In the genomic region with DNA sequence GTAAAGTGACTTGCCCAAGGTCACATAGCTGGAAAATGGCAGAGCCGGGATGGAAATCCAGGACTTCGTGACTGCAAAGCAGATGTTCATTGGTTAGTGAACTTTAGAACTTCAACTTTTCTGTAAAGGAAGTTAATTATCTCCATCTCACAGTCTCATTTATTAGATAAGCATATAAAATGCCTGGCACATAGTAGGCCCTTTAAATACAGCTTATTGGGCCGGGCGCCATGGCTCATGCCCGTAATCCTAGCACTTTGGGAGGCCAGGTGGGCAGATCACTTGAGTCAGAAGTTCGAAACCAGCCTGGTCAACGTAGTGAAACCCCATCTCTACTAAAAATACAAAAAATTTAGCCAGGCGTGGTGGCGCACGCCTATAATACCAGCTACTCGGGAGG, we compare ENCODE assay signal across 21 cellular contexts. TPM values are rescaled to one million over a fixed set of nuclear protein-coding genes. Genes with fewer than 3 reads are reported as not detected.
"Had no signal": no experiment of that assay in that cellular context is flagged by ENCODE, and none has a peak within 500 bp of the region (broad histone marks: within the 10 kb centered on the region; RNA-seq: fewer than 3 reads in every experiment).

No MANE protein-coding gene starts in this region.

- H3K9ac ChIP-seq: KMS-11 had no signal

- FAIRE-seq: RCC 7860 had no signal

- H3K4me3 ChIP-seq: SJCRH30 had no signal

- H3K4me1 ChIP-seq: SJCRH30 had no signal

- H3K36me3 ChIP-seq: SJCRH30 had no signal

- H3K9me3 ChIP-seq: SJCRH30 had no signal

- ATAC-seq: SK-N-SH treated with all-trans-retinoic acid at 6 μM for 48 hours had no signal

- DNase-seq: IMR-90, Kasumi-1, MM.1S, NCI-H1092 treated with DMSO at 0.1 percent for 48 hours, NCI-H1436, NCI-H187, NCI-H2029, NCI-H2081 treated with DMSO at 0.1 percent for 48 hours, NCI-H2171, NCI-H226, NCI-H446, NCI-H510A, NCI-H524 treated with DMSO at 0.1 percent for 48 hours, NCI-H69, NCI-H774, RPMI8226, SHP77, SJCRH30 had no signal

- H3K27ac ChIP-seq: KMS-11, SJCRH30 had no signal

RNA-seq across cellular contexts. Expression of gene SLC12A5, which starts 22.1 kb away (rescaled TPM):
- total RNA-seq: IMR-90 had no signal
